In the genomic region with DNA sequence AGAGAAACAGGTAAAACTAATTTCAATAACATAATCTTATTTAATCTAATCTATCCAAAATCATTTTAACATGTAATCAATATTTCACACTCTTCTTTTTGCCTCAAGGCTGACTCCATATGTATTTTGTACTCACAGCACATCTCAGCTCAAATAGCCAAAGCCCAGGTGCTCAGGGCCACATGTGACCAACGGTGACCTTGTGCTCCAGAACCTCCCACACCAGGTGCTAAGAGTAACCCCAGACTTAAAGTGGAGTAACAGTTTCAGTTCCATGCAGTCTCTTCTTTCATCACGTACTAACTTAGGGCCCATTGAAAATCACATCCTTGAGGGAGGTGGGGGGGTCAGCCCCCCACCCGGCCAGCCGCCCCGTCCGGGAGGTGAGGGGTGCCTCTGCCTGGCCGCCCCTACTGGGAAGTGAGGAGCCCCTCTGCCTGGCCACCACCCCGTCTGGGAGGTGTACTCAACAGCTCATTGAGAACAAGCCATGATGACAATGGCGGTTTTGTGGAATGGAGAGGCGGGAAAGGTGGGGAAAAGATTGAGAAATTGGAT, we compare ENCODE assay signal across 13 cellular contexts. TPM values are rescaled to one million over a fixed set of nuclear protein-coding genes. Genes with fewer than 3 reads are reported as not detected.
A peak's percentile ranks its signal among the peaks of the same experiment; 100 is the strongest.
DNase-seq lines count a peak whose midpoint lies in the region; ATAC-seq, FAIRE-seq and TF ChIP-seq lines count a peak whose summit lies in the region.
"Had no signal": no experiment of that assay in that cellular context is flagged by ENCODE, and none has a peak within 500 bp of the region (broad histone marks: within the 10 kb centered on the region; RNA-seq: fewer than 3 reads in every experiment).

No MANE protein-coding gene starts in this region.

- no peak overlapping the region for H2BK15ac ChIP-seq in H1 (ENCODE audit: low read length)

- peaks cover 25 to 78% (median 52%) of the 10 kb centered on the region in 4 experiments for H3K36me3 ChIP-seq in H1 (ENCODE audit: control insufficient read depth in 2 of 4, insufficient read depth in 4 of 4, low read length in 3 of 4)

- peak overlapping the region; percentile 33 for H3K14ac ChIP-seq in H1 (ENCODE audit: insufficient read length)

- H2AK5ac ChIP-seq in H1 (ENCODE audit: low read depth, low read length) = no peak overlapping the region

- no peaks in the 10 kb centered on the region for H3K27me3 ChIP-seq in H1 (replicated peaks in 1 of 4; ENCODE audit: control insufficient read depth in 3 of 4, extremely low read depth in 1 of 4, insufficient read depth in 3 of 4, low read length in 3 of 4)

- 89% methylated on average over 9 of the region's 10 CpGs; no CpG with 5 or more reads in 1 of the 2 experiments for WGBS in H1 (ENCODE audit: extremely low coverage in 1 of 2, insufficient coverage in 1 of 2, insufficient read length in 1 of 2, insufficient replicate concordance in 2 of 2, low coverage in 1 of 2, low lambda C conversion rate in 2 of 2, missing lambda C conversion rate in 1 of 2), 2 experiments

- H3K4ac ChIP-seq in H1 (replicated peaks; ENCODE audit: insufficient read length, low read depth, low read length) = no peak overlapping the region

- no peak overlapping the region for H3K4me3 Mint-ChIP-seq in activated CD4-positive, alpha-beta T cell treated with anti-CD3 and anti-CD28 coated beads, Interleukin-2, amount 10 ng/mL, durations not matched to agents 7 days and 5 days
- H3K4me3 Mint-ChIP-seq: brain, immature natural killer cell had no signal

- no peak for DNase-seq in activated CD4-positive, alpha-beta T cell treated with anti-CD3 and anti-CD28 coated beads, Interleukin-2, amount 10 ng/mL, durations not matched to agents 7 days and 5 days
- DNase-seq in activated CD4-positive, alpha-beta T cell treated with anti-CD3 and anti-CD28 coated beads for 48 hours = no peak
- DNase-seq in H1 (ENCODE audit: low read depth in 1 of 2, low spot score in 2 of 2) (no peak), GF-D8 (lab: John Stamatoyannopoulos, UW) (no peak), cardiac septum (ENCODE audit: low spot score) (no peak), Kasumi-1 (lab: John Stamatoyannopoulos, UW) (no peak)
- DNase-seq: immature natural killer cell, KG1, NCI-H446 treated with DMSO at 0.1 percent for 48 hours had no signal

- peaks cover 23% of the 10 kb centered on the region for H3K4me1 Mint-ChIP-seq in activated CD4-positive, alpha-beta T cell treated with anti-CD3 and anti-CD28 coated beads, Interleukin-2, amount 10 ng/mL, durations not matched to agents 7 days and 5 days
- H3K4me1 Mint-ChIP-seq: immature natural killer cell had no signal

- H3K4me2 ChIP-seq in H1 (ENCODE audit: insufficient read depth in 1 of 2, low read depth in 2 of 2, low read length in 2 of 2) = no peak overlapping the region
- H3K4me2 ChIP-seq: smooth muscle cell had no signal

- no peaks in the 10 kb centered on the region for H3K79me1 ChIP-seq in H1 (ENCODE audit: low read depth, low read length)

- H4K5ac ChIP-seq in H1 (ENCODE audit: insufficient read length, low read depth, low read length) = no peak overlapping the region

- TF ChIP-seq POLR2A in H1 (IDR thresholded peaks at IDR 0.05; ENCODE audit: control extremely low read depth in 1 of 2, low read depth in 2 of 2, low read length in 2 of 2) = no peak

- no peaks in the 10 kb centered on the region for H3K27me3 Mint-ChIP-seq in activated CD4-positive, alpha-beta T cell treated with anti-CD3 and anti-CD28 coated beads, Interleukin-2, amount 10 ng/mL, durations not matched to agents 7 days and 5 days
- H3K27me3 Mint-ChIP-seq: brain had no signal

- H4K8ac ChIP-seq in H1 (ENCODE audit: extremely low read depth, insufficient read depth, low read length) = no peak overlapping the region

- no peak overlapping the region for H3K9ac ChIP-seq in H1 (replicated peaks in 1 of 4; ENCODE audit: extremely low read depth in 1 of 4, low read depth in 3 of 4, low read length in 3 of 4)

- peak overlapping the region; percentile 19; the same call in 1 of the 2 replicates for H3K27ac ChIP-seq in H1 (ENCODE audit: low read depth, low read length)

- H3K18ac ChIP-seq in H1 (ENCODE audit: extremely low read depth, low read length) = no peak overlapping the region

- TF ChIP-seq EP300 in H1 (IDR thresholded peaks at IDR 0.05; ENCODE audit: borderline replicate concordance in 1 of 2, low read depth in 2 of 2, low read length in 2 of 2) = no peak

- peak overlapping the region; percentile 83 for H3K27ac Mint-ChIP-seq in activated CD4-positive, alpha-beta T cell treated with anti-CD3 and anti-CD28 coated beads, Interleukin-2, amount 10 ng/mL, durations not matched to agents 7 days and 5 days
- H3K27ac Mint-ChIP-seq: immature natural killer cell had no signal

- H3K23me2 ChIP-seq in H1 (ENCODE audit: low read depth, low read length) = no peaks in the 10 kb centered on the region

- intact Hi-C loops in cardiac septum (cut with DNase I) = no loop called here

- no peak for TF ChIP-seq CTCF in H1 (IDR thresholded peaks at IDR 0.05; ENCODE audit: control extremely low read depth in 1 of 3, insufficient read depth in 1 of 3, low read depth in 1 of 3, low read length in 3 of 3)

- ATAC-seq in GM21423 (IDR thresholded peaks at IDR 0.05; ENCODE audit: unreplicated experiment) (peak; percentile 39), HG03135 (IDR thresholded peaks at IDR 0.05; ENCODE audit: unreplicated experiment) (peak; percentile 61)

- FAIRE-seq in H1 (lab: Jason Lieb, UNC) = no peak

- H2BK120ac ChIP-seq in H1 (replicated peaks; ENCODE audit: low read depth, low read length) = no peak overlapping the region

- no peaks in the 10 kb centered on the region for H3K9me3 Mint-ChIP-seq in activated CD4-positive, alpha-beta T cell treated with anti-CD3 and anti-CD28 coated beads, Interleukin-2, amount 10 ng/mL, durations not matched to agents 7 days and 5 days
- H3K9me3 Mint-ChIP-seq: brain, immature natural killer cell had no signal

- H3K36me3 Mint-ChIP-seq in activated CD4-positive, alpha-beta T cell treated with anti-CD3 and anti-CD28 coated beads, Interleukin-2, amount 10 ng/mL, durations not matched to agents 7 days and 5 days (ENCODE audit: low read depth) = peaks cover 47% of the 10 kb centered on the region

- TF ChIP-seq RAD21 in H1 (IDR thresholded peaks at IDR 0.05 in 1 of 2, conservative IDR thresholded peaks at IDR 0.05 in 1 of 2; ENCODE audit: low read depth in 2 of 2, low read length in 2 of 2) = no peak

- POLR2A ChIA-PET in activated CD4-positive, alpha-beta T cell treated with anti-CD3 and anti-CD28 coated beads, Interleukin-2, amount 10 ng/mL, durations not matched to agents 7 days and 5 days (lab: Charles Lee) = no interaction called here
- POLR2A ChIA-PET in H1 (lab: Charles Lee; ENCODE audit: partially characterized antibody) = interaction anchor here (0.6 to 1.1 kb wide), 2 partner anchors 30 to 45 kb away, joined by 3 read pairs; no protein-coding TSS in a partner anchor

- no peak overlapping the region for H2BK5ac ChIP-seq in H1 (ENCODE audit: low read depth, low read length)

- no peak overlapping the region for H3K4me3 ChIP-seq in H1 (ENCODE audit: extremely low read depth in 1 of 4, insufficient read depth in 2 of 4, low read depth in 3 of 4, low read length in 4 of 4)
- H3K4me3 ChIP-seq: smooth muscle cell had no signal

- H3K56ac ChIP-seq in H1 (replicated peaks; ENCODE audit: insufficient read length, low read depth, low read length) = no peak overlapping the region

- no peak overlapping the region for H2AFZ ChIP-seq in H1 (ENCODE audit: low read length)

- CTCF ChIA-PET in activated CD4-positive, alpha-beta T cell treated with anti-CD3 and anti-CD28 coated beads, Interleukin-2, amount 10 ng/mL, durations not matched to agents 7 days and 5 days (lab: Charles Lee) = interaction anchor here (0.7 to 1.3 kb wide), 3 partner anchors 14 to 23 kb away, joined by 3 to 4 read pairs (median 3); no protein-coding TSS in a partner anchor
- CTCF ChIA-PET in H1 (lab: Charles Lee; ENCODE audit: partially characterized antibody) = interaction anchor here (0.9 to 2.9 kb wide), 3 partner anchors 10 to 116 kb away, joined by 3 to 10 read pairs (median 7); no protein-coding TSS in a partner anchor

- peaks cover 0 to 5% of the 10 kb centered on the region in 2 experiments for H4K20me1 ChIP-seq in H1 (replicated peaks in 1 of 2; ENCODE audit: control insufficient read depth in 1 of 2, insufficient read depth in 2 of 2, low read length in 2 of 2)

- no peaks in the 10 kb centered on the region for H3K9me3 ChIP-seq in H1 (ENCODE audit: insufficient read depth in 2 of 2, low read depth in 1 of 2, low read length in 1 of 2)

- H3K23ac ChIP-seq in H1 (ENCODE audit: insufficient read length) = no peak overlapping the region

- H4K91ac ChIP-seq in H1 (replicated peaks; ENCODE audit: insufficient read length, low read length) = no peak overlapping the region

- H2BK20ac ChIP-seq in H1 (ENCODE audit: low read length) = no peak overlapping the region

- H3K79me2 ChIP-seq in H1 (ENCODE audit: control insufficient read depth in 1 of 2, insufficient read depth in 2 of 2, low read length in 2 of 2) = no peaks in the 10 kb centered on the region

- no peaks in the 10 kb centered on the region for H3K4me1 ChIP-seq in H1 (replicated peaks in 1 of 4; ENCODE audit: control insufficient read depth in 3 of 4, insufficient read depth in 4 of 4, low read length in 3 of 4)

- H2BK12ac ChIP-seq in H1 (ENCODE audit: low read depth, low read length) = no peak overlapping the region

TF ChIP-seq in H1, 55 proteins besides CTCF, POLR2A, EP300 and RAD21:
- TF ChIP-seq JUND (IDR thresholded peaks at IDR 0.05; ENCODE audit: low read length) (no peak), SUZ12 (IDR thresholded peaks at IDR 0.05; ENCODE audit: low read length) (no peak), KDM5A (IDR thresholded peaks at IDR 0.05; ENCODE audit: low read length) (no peak), ZNF274 (IDR thresholded peaks at IDR 0.05; ENCODE audit: borderline replicate concordance, extremely low read depth, low read length) (no peak), CREB1 (IDR thresholded peaks at IDR 0.05) (no peak), TEAD4 (IDR thresholded peaks at IDR 0.05; ENCODE audit: low read depth, low read length) (no peak), RBBP5 (IDR thresholded peaks at IDR 0.05; ENCODE audit: borderline replicate concordance, low read depth, low read length) (no peak)

RNA-seq across cellular contexts. Expression of a gene that starts 47.3 kb away (rescaled TPM):
- 100 to 1,000 TPM; 139 to 173 TPM for total RNA-seq in activated CD4-positive, alpha-beta T cell treated with anti-CD3 and anti-CD28 coated beads, Interleukin-2, amount 10 ng/mL, durations not matched to agents 7 days and 5 days
- total RNA-seq in H1 (2021; fragmentation: NEBNext Ultra II Directional; extraction: Animal tissue kit (Norgen Biotek cat#: 25700)) = 119 and 125 TPM in 2 replicates
- 49.9 and 50.1 TPM in 2 replicates for polyA plus RNA-seq in H1 (2011; rRNA removed)
- 83.7 TPM for polyA plus RNA-seq in H1 (2011; cell fraction: cytosol; rRNA removed)
- polyA plus RNA-seq in H1 (2011; cell fraction: nucleus; rRNA removed) = 66.1 TPM
- polyA plus RNA-seq in H1 (2012, experiment 1 of 2) = 106 to 137 TPM (median 113 TPM) in 4 replicates
- polyA plus RNA-seq in H1 (2012, experiment 2 of 2) = 7.3 TPM
- polyA plus RNA-seq in H1 (2013, experiment 1 of 2) = 36.6 TPM
- 39.2 TPM for polyA plus RNA-seq in H1 (2013, experiment 2 of 2)
- polyA minus RNA-seq in H1 (2011; rRNA and poly(A)+ RNA removed) = 167 and 172 TPM in 2 replicates
- polyA minus RNA-seq in H1 (2011; cell fraction: cytosol; rRNA and poly(A)+ RNA removed) = 79.4 TPM
- 106 TPM for polyA minus RNA-seq in H1 (2011; cell fraction: nucleus; rRNA and poly(A)+ RNA removed)
- total RNA-seq in cardiac septum = 3.6 TPM

Comparison
In these comparisons a context has a peak if more than half of its experiments do, and no peak if none do; other contexts are left out.
1. RNA of a gene that starts 47.3 kb away (total RNA-seq): 139 to 173 TPM in activated CD4-positive, alpha-beta T cell treated with anti-CD3 and anti-CD28 coated beads, Interleukin-2, amount 10 ng/mL, durations not matched to agents 7 days and 5 days and 119 to 125 TPM in H1; 3.6 TPM in cardiac septum (single experiment); every median in the first group is over 10 times any median in the second.